Comparison of ENCODE assay signal across 28 cellular contexts in the genomic region with DNA sequence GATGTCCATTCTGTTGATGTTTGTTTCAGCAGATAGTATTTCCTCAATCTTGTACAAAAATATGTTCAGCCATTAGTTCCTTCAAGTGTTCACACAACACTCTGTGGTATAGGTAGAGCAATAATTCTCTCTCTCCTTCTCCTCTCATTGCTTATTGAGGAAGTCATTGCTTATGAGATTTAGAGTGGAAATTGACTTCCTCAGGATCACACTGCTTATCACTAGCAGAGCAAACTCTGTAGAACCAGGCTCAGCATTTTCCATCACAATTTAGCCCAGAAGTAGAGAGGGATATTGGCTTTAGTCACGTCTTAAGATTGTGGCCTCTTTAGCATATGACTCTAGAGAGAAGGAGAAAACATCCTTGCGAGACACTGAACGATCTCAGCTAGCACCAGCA.
"Had no signal": no experiment of that assay in that cellular context is flagged by ENCODE, and none has a peak within 500 bp of the region (broad histone marks: within the 10 kb centered on the region; RNA-seq: fewer than 3 reads in every experiment).

No MANE protein-coding gene starts in this region.

- H3K9me3 Mint-ChIP-seq: activated CD8-positive, alpha-beta T cell treated with anti-CD3 and anti-CD28 coated beads for 36 hours; activated T-cell treated with anti-CD3 and anti-CD28 coated beads, Interleukin-2, amount 50 U/mL, for 4 hours; activated T-helper 2 cell treated with anti-CD3 and anti-CD28 coated beads, Interferon-gamma antibody, Interleukin-2, Interleukin-4, amounts not matched to agents 10 μg/mL and 5 μg/mL and 100 μg/mL, durations not matched to agents 14 hours and 24 hours and 36 hours; naive thymus-derived CD8-positive, alpha-beta T cell; neural crest cell; stimulated activated memory B cell treated with anti-CD40 and anti-IgM and Interleukin-4, amounts not matched to agents 10 μg/mL and 1 μg/mL and 100 μg/mL, for 72 hours; T-helper 1 cell treated with Interleukin-12 subunit alpha and Interleukin-12 subunit beta and Interleukin-4 antibody, amounts not matched to agents 30 μg/mL and 1 μg/mL, for 36 hours; WTC11 had no signal

- DNase-seq: activated CD4-positive, alpha-beta T cell treated with anti-CD3 and anti-CD28 coated beads, Interleukin-2, amount 50 U/mL, for 1 hour; activated CD8-positive, alpha-beta T cell treated with anti-CD3 and anti-CD28 coated beads for 36 hours; activated T-cell treated with anti-CD3 and anti-CD28 coated beads, Interleukin-2, amount 50 U/mL, for 4 hours; amniotic stem cell; brain microvascular endothelial cell; cortex of kidney; foreskin fibroblast; head of caudate nucleus; hypothalamus; kidney glomerular epithelial cell; lower lobe of right lung; naive thymus-derived CD8-positive, alpha-beta T cell; occipital lobe; stimulated activated CD4-positive, alpha-beta T cell treated with anti-CD3 and anti-CD28 coated beads, Interleukin-1b, Interleukin-23, amount 100 ng/mL, for 48 hours; stimulated activated CD4-positive, alpha-beta T cell treated with anti-CD3 and anti-CD28 coated beads, Interleukin-4, amount 100 ng/mL, for 4 hours; stimulated activated CD8-positive, alpha-beta memory T cell treated with anti-CD3 and anti-CD28 coated beads, Interleukin-4, amount 100 ng/mL, for 48 hours; stomach; T-helper 9 cell; thyroid gland; upper lobe of right lung had no signal

- H3K9me3 ChIP-seq: lower lobe of right lung, right atrium auricular region, stomach, thyroid gland, upper lobe of right lung had no signal

- H3K27ac Mint-ChIP-seq: activated CD8-positive, alpha-beta T cell treated with anti-CD3 and anti-CD28 coated beads for 36 hours; activated T-helper 2 cell treated with anti-CD3 and anti-CD28 coated beads, Interferon-gamma antibody, Interleukin-2, Interleukin-4, amounts not matched to agents 10 μg/mL and 5 μg/mL and 100 μg/mL, durations not matched to agents 14 hours and 24 hours and 36 hours; stimulated activated memory B cell treated with anti-CD40 and anti-IgM and Interleukin-4, amounts not matched to agents 10 μg/mL and 1 μg/mL and 100 μg/mL, for 72 hours; T-helper 1 cell treated with Interleukin-12 subunit alpha and Interleukin-12 subunit beta and Interleukin-4 antibody, amounts not matched to agents 30 μg/mL and 1 μg/mL, for 36 hours; WTC11 had no signal

- H3K27me3 ChIP-seq: brain microvascular endothelial cell, right atrium auricular region, stomach, thyroid gland, upper lobe of right lung had no signal

- H3K27me3 Mint-ChIP-seq: activated CD8-positive, alpha-beta T cell treated with anti-CD3 and anti-CD28 coated beads for 36 hours; naive thymus-derived CD8-positive, alpha-beta T cell; stimulated activated memory B cell treated with anti-CD40 and anti-IgM and Interleukin-4, amounts not matched to agents 10 μg/mL and 1 μg/mL and 100 μg/mL, for 72 hours had no signal

- H3K27ac ChIP-seq: brain microvascular endothelial cell, lower lobe of right lung, parathyroid adenoma, right atrium auricular region, stomach, thyroid gland, upper lobe of right lung had no signal

- H3K4me1 ChIP-seq: parathyroid adenoma, thyroid gland had no signal

- H3K4me3 ChIP-seq: lower lobe of right lung, right atrium auricular region, smooth muscle cell, stomach, thyroid gland, upper lobe of right lung had no signal

- H3K4me3 Mint-ChIP-seq: activated CD8-positive, alpha-beta T cell treated with anti-CD3 and anti-CD28 coated beads for 36 hours; activated T-cell treated with anti-CD3 and anti-CD28 coated beads, Interleukin-2, amount 50 U/mL, for 4 hours; naive thymus-derived CD8-positive, alpha-beta T cell; neural crest cell; stimulated activated memory B cell treated with anti-CD40 and anti-IgM and Interleukin-4, amounts not matched to agents 10 μg/mL and 1 μg/mL and 100 μg/mL, for 72 hours; T-helper 1 cell treated with Interleukin-12 subunit alpha and Interleukin-12 subunit beta and Interleukin-4 antibody, amounts not matched to agents 30 μg/mL and 1 μg/mL, for 36 hours; WTC11 had no signal
